34 cellular contexts compared by ENCODE assay signal in the genomic region with DNA sequence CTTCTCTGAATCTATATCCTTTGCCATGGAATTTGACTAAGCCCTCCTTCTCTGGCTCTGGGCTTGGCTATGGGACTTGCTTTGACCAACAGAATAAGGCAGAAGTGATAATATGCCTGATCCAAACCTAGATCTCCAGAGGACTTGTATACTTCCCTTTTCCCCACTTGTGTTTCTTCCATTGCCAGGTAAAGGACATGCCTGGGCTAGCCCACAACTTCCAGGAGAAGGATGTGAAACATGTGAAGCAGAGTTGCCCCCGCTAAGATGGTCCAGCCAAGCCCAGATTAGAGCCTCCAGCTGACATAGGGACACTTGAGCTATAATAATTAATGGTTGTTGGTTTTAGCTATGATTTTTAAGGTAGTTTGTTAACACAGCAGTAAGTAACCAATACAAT. TPM values are rescaled to one million over a fixed set of nuclear protein-coding genes. Genes with fewer than 3 reads are reported as not detected.
"Had no signal": no experiment of that assay in that cellular context is flagged by ENCODE, and none has a peak within 500 bp of the region (broad histone marks: within the 10 kb centered on the region; RNA-seq: fewer than 3 reads in every experiment).

No MANE protein-coding gene starts in this region.

- H3K4me3 ChIP-seq: adrenal gland, ascending aorta, cardiac muscle cell, coronary artery, dorsolateral prefrontal cortex, esophagus muscularis mucosa, gastroesophageal sphincter, heart right ventricle had no signal

- H3K4me1 ChIP-seq: adrenal gland, ascending aorta, esophagus muscularis mucosa, gastroesophageal sphincter, heart right ventricle had no signal

- DNase-seq: activated B cell treated with CpG ODN at 0.5 μM for 24 hours; activated CD4-positive, alpha-beta memory T cell treated with anti-CD3 and anti-CD28 coated beads for 36 hours; activated CD4-positive, alpha-beta T cell treated with anti-CD3 and anti-CD28 coated beads for 36 hours; activated CD4-positive, alpha-beta T cell treated with anti-CD3 and anti-CD28 coated beads, Interleukin-2, amount 10 ng/mL, durations not matched to agents 24 days and 14 days; activated CD8-positive, alpha-beta memory T cell treated with anti-CD3 and anti-CD28 coated beads, Interleukin-2, amount 10 ng/mL, durations not matched to agents 7 days and 5 days; activated CD8-positive, alpha-beta memory T cell treated with anti-CD3 and anti-CD28 coated beads, Interleukin-2, amount 50 U/mL, for 4 hours; activated CD8-positive, alpha-beta T cell treated with anti-CD3 and anti-CD28 coated beads, Interleukin-2, amount 10 ng/mL, durations not matched to agents 7 days and 5 days; activated effector memory CD4-positive, alpha-beta T cell treated with anti-CD3 and anti-CD28 coated beads, Interleukin-2, amount 50 U/mL, for 16 hours; activated naive CD4-positive, alpha-beta T cell treated with anti-CD3 and anti-CD28 coated beads for 36 hours; activated naive CD8-positive, alpha-beta T cell treated with anti-CD3 and anti-CD28 coated beads for 36 hours; activated naive CD8-positive, alpha-beta T cell treated with anti-CD3 and anti-CD28 coated beads, Interleukin-2, amount 50 U/mL, for 24 hours; activated T-cell treated with anti-CD3 and anti-CD28 coated beads, Interleukin-2, amount 50 U/mL, for 1 hour; activated T-cell treated with anti-CD3 and anti-CD28 coated beads, Interleukin-2, amount 50 U/mL, for 48 hours; adrenal gland; brain microvascular endothelial cell; central memory CD4-positive, alpha-beta T cell; cerebellar nuclear complex; dorsolateral prefrontal cortex; effector memory CD4-positive, alpha-beta T cell; endodermal cell; erythroblast; foreskin melanocyte; heart right ventricle; T-helper 1 cell; T-helper 17 cell; T1000; WERI-Rb-1 had no signal

- H3K36me3 ChIP-seq: adrenal gland, ascending aorta, brain microvascular endothelial cell, cardiac muscle cell, esophagus muscularis mucosa, gastroesophageal sphincter, heart right ventricle, WERI-Rb-1 had no signal

- H3K27ac ChIP-seq: adrenal gland, ascending aorta, brain microvascular endothelial cell, cardiac muscle cell, coronary artery, dorsolateral prefrontal cortex, esophagus muscularis mucosa, gastroesophageal sphincter, heart right ventricle, WERI-Rb-1 had no signal

- H3K9me3 ChIP-seq: adrenal gland had no signal

- H3K27me3 ChIP-seq: adrenal gland, ascending aorta, brain microvascular endothelial cell, cardiac muscle cell had no signal

- ATAC-seq: activated CD4-positive, alpha-beta T cell treated with anti-CD3 and anti-CD28 coated beads for 36 hours; activated CD4-positive, CD25-positive, alpha-beta regulatory T cell treated with anti-CD3 and anti-CD28 coated beads, Interleukin-2, amount 50 U/mL, for 24 hours; activated CD8-positive, alpha-beta memory T cell treated with anti-CD3 and anti-CD28 coated beads, Interleukin-2, amount 10 ng/mL, durations not matched to agents 7 days and 5 days; activated CD8-positive, alpha-beta T cell treated with anti-CD3 and anti-CD28 coated beads, Interleukin-2, amount 10 ng/mL, durations not matched to agents 7 days and 5 days; activated naive CD8-positive, alpha-beta T cell treated with anti-CD3 and anti-CD28 coated beads, Interleukin-2, amount 50 U/mL, for 24 hours; gastroesophageal sphincter; heart right ventricle; T-helper 17 cell had no signal

RNA-seq across cellular contexts. Expression of gene FOXB1, which starts 55.1 kb away (rescaled TPM):
- total RNA-seq: activated B cell treated with CpG ODN at 0.5 μM for 24 hours; activated naive CD4-positive, alpha-beta T cell treated with anti-CD3 and anti-CD28 coated beads for 36 hours; adrenal gland; ascending aorta; cardiac muscle cell; dorsolateral prefrontal cortex; esophagus muscularis mucosa; gastroesophageal sphincter; glomerular endothelial cell; heart right ventricle had no signal
- polyA plus RNA-seq: adrenal gland, cardiac muscle cell, heart right ventricle had no signal
